22 cellular contexts compared by ENCODE assay signal in the genomic region with DNA sequence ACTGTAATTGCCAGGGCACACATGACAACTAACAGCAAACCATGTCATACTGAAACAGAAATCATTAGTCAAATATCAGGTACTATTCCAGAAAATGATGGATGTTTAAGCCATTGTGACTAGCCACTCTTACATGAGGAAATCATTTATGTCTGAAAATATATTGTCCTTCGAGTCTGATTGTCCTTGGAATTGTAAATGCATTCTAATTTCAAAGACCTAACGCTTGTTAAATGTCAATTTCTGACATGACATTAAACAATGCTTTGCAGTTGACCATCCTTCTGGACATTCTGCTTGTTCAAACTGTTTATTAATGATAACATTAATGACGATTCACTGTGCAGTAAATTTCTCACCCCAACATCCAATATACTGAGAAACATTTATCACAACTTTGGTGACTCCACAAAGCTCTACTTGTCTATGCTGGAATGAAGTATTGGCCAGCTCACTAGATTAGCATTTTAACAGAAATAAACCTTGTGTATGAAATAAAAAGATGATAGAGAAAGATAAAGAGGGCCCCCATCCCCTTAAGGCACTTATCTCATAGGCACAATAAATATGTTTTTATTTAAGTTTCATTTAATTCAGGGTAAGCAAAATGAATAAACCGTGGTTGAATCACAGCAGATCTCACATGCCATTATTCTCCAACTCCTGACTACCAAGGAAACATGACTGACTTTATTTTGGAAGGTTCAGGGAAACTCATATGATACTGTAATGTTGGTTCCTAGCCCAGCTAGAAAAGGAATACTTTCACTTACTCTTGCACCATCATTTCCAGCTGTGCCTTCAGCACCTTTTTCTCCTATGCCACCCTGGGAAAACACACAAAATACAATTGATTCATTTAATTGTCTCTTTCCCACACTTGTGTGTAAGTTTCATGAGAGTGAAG.
"Had no signal": no experiment of that assay in that cellular context is flagged by ENCODE, and none has a peak within 500 bp of the region (broad histone marks: within the 10 kb centered on the region; RNA-seq: fewer than 3 reads in every experiment).

No MANE protein-coding gene starts in this region.

- H3K27ac ChIP-seq: adrenal gland, cardiac muscle cell, coronary artery, left lung, neutrophil, stomach, thyroid gland had no signal

- H3K27ac Mint-ChIP-seq: activated CD4-positive, alpha-beta memory T cell treated with anti-CD3 and anti-CD28 coated beads, Interleukin-2, amount 10 ng/mL, durations not matched to agents 7 days and 5 days; naive thymus-derived CD4-positive, alpha-beta T cell; T-cell had no signal

- H3K27me3 Mint-ChIP-seq: activated CD4-positive, alpha-beta memory T cell treated with anti-CD3 and anti-CD28 coated beads, Interleukin-2, amount 10 ng/mL, durations not matched to agents 7 days and 5 days; naive thymus-derived CD4-positive, alpha-beta T cell; T-cell had no signal

- H3K4me3 ChIP-seq: adrenal gland, cardiac muscle cell, coronary artery, gastroesophageal sphincter, left lung, mucosa of descending colon, stomach, thyroid gland had no signal

- ATAC-seq: activated T-cell treated with anti-CD3 and anti-CD28 coated beads, Interleukin-2, amount 50 U/mL, for 4 hours; esophagus mucosa; gastroesophageal sphincter; left lung; mucosa of descending colon; naive thymus-derived CD4-positive, alpha-beta T cell; T-cell had no signal

- H3K4me1 Mint-ChIP-seq: activated CD4-positive, alpha-beta memory T cell treated with anti-CD3 and anti-CD28 coated beads, Interleukin-2, amount 10 ng/mL, durations not matched to agents 7 days and 5 days; naive thymus-derived CD4-positive, alpha-beta T cell; T-cell had no signal

- H3K36me3 ChIP-seq: cardiac muscle cell, left lung, neutrophil, thyroid gland had no signal

- H3K36me3 Mint-ChIP-seq: naive thymus-derived CD4-positive, alpha-beta T cell; T-cell had no signal

- H3K4me3 Mint-ChIP-seq: activated CD4-positive, alpha-beta memory T cell treated with anti-CD3 and anti-CD28 coated beads, Interleukin-2, amount 10 ng/mL, durations not matched to agents 7 days and 5 days; activated T-cell treated with anti-CD3 and anti-CD28 coated beads, Interleukin-2, amount 50 U/mL, for 4 hours; naive thymus-derived CD4-positive, alpha-beta T cell; T-cell had no signal

- H3K4me1 ChIP-seq: adrenal gland, left lung, thyroid gland had no signal

- H3K27me3 ChIP-seq: adrenal gland, cardiac muscle cell, gastroesophageal sphincter, left lung, neutrophil, stomach, thyroid gland had no signal

- H3K9me3 ChIP-seq: adrenal gland, gastroesophageal sphincter, left lung, mucosa of descending colon, neutrophil, stomach, thyroid gland had no signal

- DNase-seq: activated CD4-positive, alpha-beta memory T cell treated with anti-CD3 and anti-CD28 coated beads, Interleukin-2, amount 10 ng/mL, durations not matched to agents 7 days and 5 days; activated CD4-positive, alpha-beta T cell treated with anti-CD3 and anti-CD28 coated beads for 1 hour; activated effector memory CD4-positive, alpha-beta T cell treated with Interleukin-2 at 50 U/mL for 16 hours; activated naive CD4-positive, alpha-beta T cell treated with anti-CD3 and anti-CD28 coated beads, Interleukin-2, amount 50 U/mL, for 16 hours; activated T-cell treated with anti-CD3 and anti-CD28 coated beads, Interleukin-2, amount 50 U/mL, for 4 hours; adrenal gland; islet precursor cell; left lung; mammary epithelial cell; mucosa of descending colon; naive thymus-derived CD4-positive, alpha-beta T cell; stimulated activated CD4-positive, alpha-beta T cell treated with anti-CD3 and anti-CD28 coated beads, Interleukin-12 subunit alpha, Interleukin-12 subunit beta, amount 100 ng/mL, for 4 hours; stimulated activated CD4-positive, alpha-beta T cell treated with anti-CD3 and anti-CD28 coated beads, Interleukin-2, amount 100 ng/mL, for 24 hours; stomach; T-cell; T-helper 9 cell; thyroid gland had no signal

- H3K9me3 Mint-ChIP-seq: activated CD4-positive, alpha-beta memory T cell treated with anti-CD3 and anti-CD28 coated beads, Interleukin-2, amount 10 ng/mL, durations not matched to agents 7 days and 5 days; activated T-cell treated with anti-CD3 and anti-CD28 coated beads, Interleukin-2, amount 50 U/mL, for 4 hours; naive thymus-derived CD4-positive, alpha-beta T cell; T-cell had no signal
